8 cellular contexts compared by ENCODE assay signal in genomic region chr1:3319874-3320245, GRCh38.
A peak's percentile ranks its signal among the peaks of the same experiment; 100 is the strongest.
DNase-seq lines count a peak whose midpoint lies in the region; ATAC-seq, FAIRE-seq and TF ChIP-seq lines count a peak whose summit lies in the region.

No MANE protein-coding gene starts in this region.

- in situ Hi-C loops in Caki2 (cut with HindIII; ENCODE audit: low pct_unique_long_range_greater_than_20kb, low sequenced_read_pairs), result no loop called here
- in situ Hi-C loops in astrocyte of the cerebellum (cut with HindIII; ENCODE audit: low sequenced_read_pairs), result no loop called here

- TF ChIP-seq CTCF in astrocyte of the cerebellum (IDR thresholded peaks at IDR 0.05; ENCODE audit: low read depth, low read length, missing control alignments), result peak; percentile 71

- DNase-seq in Caki2 (ENCODE audit: low read depth), result peak; percentile 72
- DNase-seq in H54 (ENCODE audit: insufficient read length, low spot score), result peak; percentile 70
- DNase-seq in NCI-H774 (lab: John Stamatoyannopoulos, UW), result peak; percentile 28
- DNase-seq in astrocyte of the cerebellum (ENCODE audit: low read depth), result no peak
- DNase-seq in islet precursor cell, result peak; percentile 89
- peak; percentile 48 for DNase-seq in superior temporal gyrus (ENCODE audit: extremely low spot score)
- no peak for DNase-seq in mesenteric fat pad (ENCODE audit: low spot score)

- TF ChIP-seq POLR2A in H54 (IDR thresholded peaks at IDR 0.05; ENCODE audit: low read depth, low read length), result no peak

- H3K4me3 ChIP-seq in astrocyte of the cerebellum (ENCODE audit: low read depth, low read length), result no peak overlapping the region

- peak; percentile 61 for FAIRE-seq in H54 (lab: Jason Lieb, UNC)

- no peak for ATAC-seq in GM19463 (IDR thresholded peaks at IDR 0.05; ENCODE audit: unreplicated experiment)

Comparison
In these comparisons a context has a peak if more than half of its experiments do, and no peak if none do; other contexts are left out.
1. DNase-seq: peak in Caki2 (single experiment), H54 (single experiment), NCI-H774 (single experiment), islet precursor cell (single experiment) and superior temporal gyrus (single experiment); none in astrocyte of the cerebellum (single experiment) and mesenteric fat pad (single experiment).